13 cellular contexts compared by ENCODE assay signal in the genomic region with DNA sequence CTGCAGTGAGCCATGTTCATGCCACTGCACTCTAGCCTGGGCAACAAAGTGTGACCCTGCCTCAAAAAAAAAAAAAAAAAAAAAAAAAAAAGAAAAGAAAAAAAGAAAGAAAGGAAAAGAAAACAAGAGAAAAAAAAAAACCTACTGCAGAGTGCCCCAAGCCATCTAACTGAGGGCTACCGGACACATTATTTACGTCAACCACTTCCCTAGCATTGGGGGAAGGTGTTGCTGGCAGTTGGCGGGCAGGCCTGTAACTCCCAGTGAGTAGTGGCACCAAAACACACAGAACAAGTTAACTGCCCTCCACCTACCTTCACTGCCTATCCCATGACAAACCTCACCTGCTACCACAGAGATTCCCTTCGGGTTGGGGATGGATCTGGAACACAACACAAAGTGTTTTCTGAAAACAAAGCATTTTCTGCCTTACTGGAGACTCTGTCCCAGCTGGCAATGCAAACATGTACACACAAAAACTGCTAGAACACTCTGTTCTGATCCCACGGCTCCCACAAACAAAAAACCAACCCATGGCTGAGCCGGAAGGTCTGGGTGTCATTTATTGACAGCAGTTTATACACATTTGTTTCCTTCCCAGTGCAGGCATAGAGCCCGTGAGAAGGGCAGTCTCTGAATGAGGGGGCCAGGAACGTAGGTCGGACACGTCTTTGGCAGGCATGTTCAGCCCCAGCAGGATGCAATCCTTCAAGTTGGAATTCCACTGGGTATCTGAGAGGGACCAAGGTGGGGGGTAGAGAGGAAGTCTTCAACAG. TPM values are rescaled to one million over a fixed set of nuclear protein-coding genes. Genes with fewer than 3 reads are reported as not detected.
A peak's percentile ranks its signal among the peaks of the same experiment; 100 is the strongest.
DNase-seq lines count a peak whose midpoint lies in the region; ATAC-seq and TF ChIP-seq lines count a peak whose summit lies in the region.
"Had no signal": no experiment of that assay in that cellular context is flagged by ENCODE, and none has a peak within 500 bp of the region (broad histone marks: within the 10 kb centered on the region; RNA-seq: fewer than 3 reads in every experiment).

No MANE protein-coding gene starts in this region.

- CTCF ChIA-PET in activated CD4-positive, alpha-beta T cell treated with anti-CD3 and anti-CD28 coated beads, Interleukin-2, amount 10 ng/mL, durations not matched to agents 7 days and 5 days (lab: Charles Lee), result no interaction called here
- CTCF ChIA-PET in activated CD8-positive, alpha-beta T cell treated with anti-CD3 and anti-CD28 coated beads, Interleukin-2, amount 10 ng/mL, durations not matched to agents 7 days and 5 days (lab: Charles Lee), result no interaction called here
- CTCF ChIA-PET in GM10248 (lab: Yijun Ruan, JAX), result interaction anchor here (12.1 kb wide), 1 partner anchor 154 kb away, joined by 220 read pairs; no protein-coding TSS in a partner anchor

- no peak for DNase-seq in activated CD4-positive, alpha-beta T cell treated with anti-CD3 and anti-CD28 coated beads, Interleukin-2, amount 10 ng/mL, durations not matched to agents 7 days and 5 days
- DNase-seq in activated CD4-positive, alpha-beta T cell treated with anti-CD3 and anti-CD28 coated beads for 4 hours, result no peak
- DNase-seq in activated CD8-positive, alpha-beta T cell treated with anti-CD3 and anti-CD28 coated beads, Interleukin-2, amount 10 ng/mL, durations not matched to agents 7 days and 5 days, result no peak
- DNase-seq in substantia nigra (lab: John Stamatoyannopoulos, UW), result peak in 5 of 49 donors; percentile 4 to 63 (median 15)
- no peak for DNase-seq in GM10248 (ENCODE audit: extremely low spot score)
- DNase-seq: foreskin melanocyte, MV-4-11, SK-N-SH had no signal

- H3K27ac Mint-ChIP-seq in activated CD4-positive, alpha-beta T cell treated with anti-CD3 and anti-CD28 coated beads, Interleukin-2, amount 10 ng/mL, durations not matched to agents 7 days and 5 days, result peak overlapping the region; percentile 41
- peak overlapping the region; percentile 90 for H3K27ac Mint-ChIP-seq in activated CD8-positive, alpha-beta T cell treated with anti-CD3 and anti-CD28 coated beads, Interleukin-2, amount 10 ng/mL, durations not matched to agents 7 days and 5 days
- H3K27ac Mint-ChIP-seq: activated T-helper 1 cell treated with anti-CD3 and anti-CD28 coated beads, Interleukin-12 subunit alpha, Interleukin-12 subunit beta, Interleukin-2, Interleukin-4 antibody, amounts not matched to agents 30 ng/mL and 10 ng/mL and 1 ng/mL, durations not matched to agents 14 hours and 24 hours and 36 hours had no signal

- peaks cover 37% of the 10 kb centered on the region for H3K4me1 Mint-ChIP-seq in activated CD4-positive, alpha-beta T cell treated with anti-CD3 and anti-CD28 coated beads, Interleukin-2, amount 10 ng/mL, durations not matched to agents 7 days and 5 days
- H3K4me1 Mint-ChIP-seq in activated CD8-positive, alpha-beta T cell treated with anti-CD3 and anti-CD28 coated beads, Interleukin-2, amount 10 ng/mL, durations not matched to agents 7 days and 5 days (ENCODE audit: low read depth), result peaks cover 54% of the 10 kb centered on the region

- POLR2A ChIA-PET in activated CD4-positive, alpha-beta T cell treated with anti-CD3 and anti-CD28 coated beads, Interleukin-2, amount 10 ng/mL, durations not matched to agents 7 days and 5 days (lab: Charles Lee), result no interaction called here
- POLR2A ChIA-PET in activated CD8-positive, alpha-beta T cell treated with anti-CD3 and anti-CD28 coated beads, Interleukin-2, amount 10 ng/mL, durations not matched to agents 7 days and 5 days (lab: Charles Lee), result no interaction called here
- POLR2A ChIA-PET in GM10248 (lab: Yijun Ruan, JAX), result interaction anchor here (0.6 kb wide), 1 partner anchor 343 kb away, joined by 3 read pairs; no protein-coding TSS in a partner anchor

- no peak overlapping the region for H3K4me3 ChIP-seq in liver (ENCODE audit: low read depth in 1 of 3, low read length in 3 of 3)

- peaks cover 36% of the 10 kb centered on the region for H3K36me3 Mint-ChIP-seq in activated CD4-positive, alpha-beta T cell treated with anti-CD3 and anti-CD28 coated beads, Interleukin-2, amount 10 ng/mL, durations not matched to agents 7 days and 5 days (ENCODE audit: low read depth)
- H3K36me3 Mint-ChIP-seq in activated CD8-positive, alpha-beta T cell treated with anti-CD3 and anti-CD28 coated beads, Interleukin-2, amount 10 ng/mL, durations not matched to agents 7 days and 5 days (ENCODE audit: low read depth), result peaks cover 61% of the 10 kb centered on the region

- WGBS in liver, result 68% methylated on average over 10 of the region's 10 CpGs

- H3K9ac ChIP-seq in liver (ENCODE audit: low read depth in 1 of 2, low read length in 2 of 2), result no peak overlapping the region
- H3K9ac ChIP-seq: SK-N-SH had no signal

- H3K4me3 Mint-ChIP-seq in activated CD4-positive, alpha-beta T cell treated with anti-CD3 and anti-CD28 coated beads, Interleukin-2, amount 10 ng/mL, durations not matched to agents 7 days and 5 days, result no peak overlapping the region
- H3K4me3 Mint-ChIP-seq in activated CD8-positive, alpha-beta T cell treated with anti-CD3 and anti-CD28 coated beads, Interleukin-2, amount 10 ng/mL, durations not matched to agents 7 days and 5 days, result peak overlapping the region; percentile 29
- H3K4me3 Mint-ChIP-seq: activated T-helper 1 cell treated with anti-CD3 and anti-CD28 coated beads, Interleukin-12 subunit alpha, Interleukin-12 subunit beta, Interleukin-2, Interleukin-4 antibody, amounts not matched to agents 30 ng/mL and 10 ng/mL and 1 ng/mL, durations not matched to agents 14 hours and 24 hours and 36 hours; brain had no signal

- H3K36me3 ChIP-seq in liver (ENCODE audit: control insufficient read depth in 4 of 4, insufficient read depth in 3 of 4, low read depth in 1 of 4, low read length in 3 of 4), result peaks cover 16 to 52% (median 42%) of the 10 kb centered on the region in 4 donors

- H3K27me3 ChIP-seq in liver (ENCODE audit: control insufficient read depth in 4 of 4, insufficient read depth in 4 of 4, low read length in 3 of 4), result no peaks in the 10 kb centered on the region

- TF ChIP-seq CTCF in liver (IDR thresholded peaks at IDR 0.05; ENCODE audit: low read depth, low read length, missing input control) (no peak), GM10248 (IDR thresholded peaks at IDR 0.05; ENCODE audit: control extremely low read depth, extremely low read depth, low read depth, missing control alignments) (no peak)

- H3K27ac ChIP-seq in liver (ENCODE audit: low read depth in 1 of 2, low read length in 2 of 2) (no peak overlapping the region), substantia nigra (ENCODE audit: low read depth, low read length, poor library complexity, severe bottlenecking) (peak overlapping the region; percentile 90)

- H3K4me1 ChIP-seq in liver (ENCODE audit: control insufficient read depth in 4 of 4, insufficient read depth in 4 of 4, low read length in 3 of 4), result no peaks in the 10 kb centered on the region

- no peaks in the 10 kb centered on the region for H3K27me3 Mint-ChIP-seq in activated CD4-positive, alpha-beta T cell treated with anti-CD3 and anti-CD28 coated beads, Interleukin-2, amount 10 ng/mL, durations not matched to agents 7 days and 5 days
- H3K27me3 Mint-ChIP-seq in activated CD8-positive, alpha-beta T cell treated with anti-CD3 and anti-CD28 coated beads, Interleukin-2, amount 10 ng/mL, durations not matched to agents 7 days and 5 days (ENCODE audit: low read depth), result no peaks in the 10 kb centered on the region
- H3K27me3 Mint-ChIP-seq: brain had no signal

- peak; percentile 8 for ATAC-seq in activated CD8-positive, alpha-beta T cell treated with anti-CD3 and anti-CD28 coated beads, Interleukin-2, amount 10 ng/mL, durations not matched to agents 7 days and 5 days
- ATAC-seq in GM18873 (IDR thresholded peaks at IDR 0.05; ENCODE audit: low FRiP score, unreplicated experiment), result no peak
- ATAC-seq in HG02884 (IDR thresholded peaks at IDR 0.05; ENCODE audit: unreplicated experiment), result no peak

- H3K9me3 Mint-ChIP-seq in activated CD4-positive, alpha-beta T cell treated with anti-CD3 and anti-CD28 coated beads, Interleukin-2, amount 10 ng/mL, durations not matched to agents 7 days and 5 days, result no peaks in the 10 kb centered on the region
- no peaks in the 10 kb centered on the region for H3K9me3 Mint-ChIP-seq in activated CD8-positive, alpha-beta T cell treated with anti-CD3 and anti-CD28 coated beads, Interleukin-2, amount 10 ng/mL, durations not matched to agents 7 days and 5 days (ENCODE audit: insufficient read depth)
- H3K9me3 Mint-ChIP-seq: activated T-helper 1 cell treated with anti-CD3 and anti-CD28 coated beads, Interleukin-12 subunit alpha, Interleukin-12 subunit beta, Interleukin-2, Interleukin-4 antibody, amounts not matched to agents 30 ng/mL and 10 ng/mL and 1 ng/mL, durations not matched to agents 14 hours and 24 hours and 36 hours; brain had no signal

- no peak for TF ChIP-seq RAD21 in liver (IDR thresholded peaks at IDR 0.05)

- no peaks in the 10 kb centered on the region for H3K9me3 ChIP-seq in liver (ENCODE audit: control insufficient read depth in 4 of 4, low read length in 3 of 4)
- H3K9me3 ChIP-seq: SK-N-SH had no signal

TF ChIP-seq in liver, 16 proteins besides CTCF, POLR2A, EP300 and RAD21:
- TF ChIP-seq SP1 (IDR thresholded peaks at IDR 0.05) (peak; percentile 11), EGR1 (IDR thresholded peaks at IDR 0.05; ENCODE audit: low read depth in 2 of 2) (no peak)
TF ChIP-seq in liver: peak in this region for 1.

RNA-seq across cellular contexts. Expression of a gene that starts 11.0 kb away (rescaled TPM):
- total RNA-seq in activated CD4-positive, alpha-beta T cell treated with anti-CD3 and anti-CD28 coated beads, Interleukin-2, amount 10 ng/mL, durations not matched to agents 7 days and 5 days, result 100 to 1,000 TPM; 132 to 153 TPM
- total RNA-seq in activated CD8-positive, alpha-beta T cell treated with anti-CD3 and anti-CD28 coated beads, Interleukin-2, amount 10 ng/mL, durations not matched to agents 7 days and 5 days, result 100 to 1,000 TPM; 181 to 183 TPM
- total RNA-seq in liver, result 10 to 100 TPM; 52.5 to 84.7 TPM
- polyA plus RNA-seq in liver, result 100 to 1,000 TPM; 112 to 149 TPM

RNA-seq across cellular contexts. Expression of a gene that starts 41.7 kb away (rescaled TPM):
- total RNA-seq in activated CD4-positive, alpha-beta T cell treated with anti-CD3 and anti-CD28 coated beads, Interleukin-2, amount 10 ng/mL, durations not matched to agents 7 days and 5 days, result 10 to 100 TPM; 32.1 to 36.2 TPM
- 10 to 100 TPM; 27.3 to 27.9 TPM for total RNA-seq in activated CD8-positive, alpha-beta T cell treated with anti-CD3 and anti-CD28 coated beads, Interleukin-2, amount 10 ng/mL, durations not matched to agents 7 days and 5 days
- total RNA-seq in liver, result 10 to 100 TPM; 13.1 to 23.1 TPM
- 10 to 100 TPM in 1 of 2 donors, 1 to 10 TPM in 1; 5.3 to 21.9 TPM for polyA plus RNA-seq in liver
